Comparison of ENCODE assay signal across 8 cellular contexts in genomic region chr7:121313793-121314676, GRCh38. TPM values are rescaled to one million over a fixed set of nuclear protein-coding genes. Genes with fewer than 3 reads are reported as not detected.
A peak's percentile ranks its signal among the peaks of the same experiment; 100 is the strongest.
DNase-seq lines count a peak whose midpoint lies in the region; ATAC-seq and TF ChIP-seq lines count a peak whose summit lies in the region.

No MANE protein-coding gene starts in this region.

- peak; percentile 95 for DNase-seq in NCI-H128 (lab: John Stamatoyannopoulos, UW; ENCODE audit: unreplicated experiment)
- DNase-seq in mammary epithelial cell = no peak
- peak; percentile 12 for DNase-seq in transverse colon
- no peak for DNase-seq in activated CD4-positive, alpha-beta T cell treated with anti-CD3 and anti-CD28 coated beads, Interleukin-2, amount 50 U/mL, for 1 hour
- DNase-seq in glutamatergic neuron = no peak
- DNase-seq in effector CD8-positive, alpha-beta T cell (lab: John Stamatoyannopoulos, UW) = no peak

- no peaks in the 10 kb centered on the region for H4K20me1 ChIP-seq in mammary epithelial cell (ENCODE audit: insufficient read depth, low read length)

- peaks cover 2% of the 10 kb centered on the region for H3K27me3 Mint-ChIP-seq in glutamatergic neuron (ENCODE audit: unreplicated experiment)

- CTCF ChIA-PET in mammary epithelial cell (lab: Charles Lee; ENCODE audit: low non-redundant PET) = no interaction called here

- peaks cover 3% of the 10 kb centered on the region for H3K9me3 Mint-ChIP-seq in glutamatergic neuron (ENCODE audit: unreplicated experiment)

- no peaks in the 10 kb centered on the region for H3K27me3 ChIP-seq in mammary epithelial cell (ENCODE audit: insufficient read depth, low read length)
- H3K27me3 ChIP-seq in transverse colon = no peaks in the 10 kb centered on the region

- TF ChIP-seq EP300 in transverse colon (IDR thresholded peaks at IDR 0.05; ENCODE audit: low read depth) = no peak

- in situ Hi-C loops in mammary epithelial cell (cut with MboI; ENCODE audit: low sequenced_read_pairs in 2 of 2) (no loop called here), transverse colon (cut with MboI; ENCODE audit: low pct_ligation_motif_present in 1 of 4, low pct_unique_long_range_greater_than_20kb in 1 of 4, low sequenced_read_pairs in 3 of 4) (no loop called here)

- peak overlapping the region; percentile 62 for H2AFZ ChIP-seq in mammary epithelial cell (ENCODE audit: low read depth, low read length)

- H3K36me3 ChIP-seq in mammary epithelial cell (ENCODE audit: insufficient read depth, low read length) = no peaks in the 10 kb centered on the region
- no peaks in the 10 kb centered on the region for H3K36me3 ChIP-seq in transverse colon

- intact Hi-C loops in mammary epithelial cell (cut with micrococcal nuclease) = no loop called here
- intact Hi-C loops in transverse colon (cut with DNase I; ENCODE audit: low total_unique reads) = no loop called here

- no peaks in the 10 kb centered on the region for H3K79me2 ChIP-seq in mammary epithelial cell (ENCODE audit: insufficient read depth, low read length)

- H3K4me3 ChIP-seq in mammary epithelial cell (replicated peaks in 1 of 3; ENCODE audit: insufficient read depth in 1 of 3, low read depth in 2 of 3, low read length in 3 of 3) = peak overlapping the region in 1 of 3 experiments; percentile 11
- H3K4me3 ChIP-seq in transverse colon = no peak overlapping the region

- H3K9me3 ChIP-seq in mammary epithelial cell (replicated peaks; ENCODE audit: insufficient read depth, low read length) = no peaks in the 10 kb centered on the region
- H3K9me3 ChIP-seq in transverse colon = no peaks in the 10 kb centered on the region

- H3K4me1 ChIP-seq in mammary epithelial cell (ENCODE audit: insufficient read depth, low read length) (peaks cover 17% of the 10 kb centered on the region), transverse colon (peaks cover 0 to 16% (median 0%) of the 10 kb centered on the region in 4 donors)

- TF ChIP-seq CTCF in mammary epithelial cell (conservative IDR thresholded peaks at IDR 0.05 in 1 of 2, IDR thresholded peaks at IDR 0.05 in 1 of 2; ENCODE audit: extremely low read depth in 1 of 2, insufficient read depth in 1 of 2, low read depth in 1 of 2, low read length in 2 of 2) (no peak), transverse colon (IDR thresholded peaks at IDR 0.05) (no peak), glutamatergic neuron (IDR thresholded peaks at IDR 0.05; ENCODE audit: partially characterized antibody, unreplicated experiment) (no peak)

- H3K9ac ChIP-seq in mammary epithelial cell (ENCODE audit: insufficient read depth, low read length) = no peak overlapping the region

- no peak overlapping the region for H3K27ac ChIP-seq in mammary epithelial cell (ENCODE audit: insufficient read depth, low read depth, low read length)
- H3K27ac ChIP-seq in transverse colon = peak overlapping the region; percentile 24 to 67 (median 53)

- no peak overlapping the region for H3K27ac Mint-ChIP-seq in glutamatergic neuron (ENCODE audit: unreplicated experiment)

- 50% methylated on average over 8 of the region's 9 CpGs for WGBS in mammary epithelial cell (ENCODE audit: low coverage, missing lambda C conversion rate)
- WGBS in transverse colon (ENCODE audit: low coverage in 1 of 2), 2 donors = 31 to 44% methylated on average over 3 to 9 of the region's 9 CpGs

- dilution Hi-C loops in mammary epithelial cell (cut with HindIII; ENCODE audit: low sequenced_read_pairs) = no loop called here

- peaks cover 4% of the 10 kb centered on the region for H3K36me3 Mint-ChIP-seq in glutamatergic neuron (ENCODE audit: unreplicated experiment)

- H3K4me1 Mint-ChIP-seq in glutamatergic neuron (ENCODE audit: low read depth, unreplicated experiment) = peaks cover 24% of the 10 kb centered on the region

- H3K4me2 ChIP-seq in mammary epithelial cell (ENCODE audit: insufficient read depth, low read depth, low read length) = peak overlapping the region; percentile 65

- peak; percentile 93 for ATAC-seq in GM18498 (IDR thresholded peaks at IDR 0.05; ENCODE audit: unreplicated experiment)
- peak; percentile 89 for ATAC-seq in HG02571 (IDR thresholded peaks at IDR 0.05; ENCODE audit: unreplicated experiment)

- H3K4me3 Mint-ChIP-seq in glutamatergic neuron (ENCODE audit: unreplicated experiment) = no peak overlapping the region

- no peak for TF ChIP-seq POLR2A in transverse colon (IDR thresholded peaks at IDR 0.05)

- BruUV-seq in mammary epithelial cell (replicated peaks; lab: Mats Ljungman, UMichigan) = no TSS peak

RNA-seq across cellular contexts. Expression of gene WNT16, which starts 14.8 kb away (rescaled TPM):
- total RNA-seq in mammary epithelial cell = not detected
- polyA plus RNA-seq in mammary epithelial cell = not detected
- not detected for polyA minus RNA-seq in mammary epithelial cell
- total RNA-seq in transverse colon = under 1 TPM in 1 of 4 donors, not detected in 3; 0.32 TPM
- total RNA-seq in glutamatergic neuron (ENCODE audit: unreplicated experiment) = not detected

Comparison
In these comparisons a context has a peak if more than half of its experiments do, and no peak if none do; other contexts are left out.
1. DNase-seq: peak in NCI-H128 (single experiment) and transverse colon (single experiment); none in mammary epithelial cell (single experiment), activated CD4-positive, alpha-beta T cell treated with anti-CD3 and anti-CD28 coated beads, Interleukin-2, amount 50 U/mL, for 1 hour (single experiment), glutamatergic neuron (single experiment) and effector CD8-positive, alpha-beta T cell (single experiment).